Comparison of ENCODE assay signal across 27 cellular contexts in genomic region chr1:46522969-46523320, GRCh38. TPM values are rescaled to one million over a fixed set of nuclear protein-coding genes. Genes with fewer than 3 reads are reported as not detected.
DNase-seq lines count a peak whose midpoint lies in the region; ATAC-seq lines count a peak whose summit lies in the region.
"Had no signal": no experiment of that assay in that cellular context is flagged by ENCODE, and none has a peak within 500 bp of the region (broad histone marks: within the 10 kb centered on the region; RNA-seq: fewer than 3 reads in every experiment).

No MANE protein-coding gene starts in this region.

- H3K4me1 Mint-ChIP-seq in activated CD4-positive, alpha-beta memory T cell treated with anti-CD3 and anti-CD28 coated beads for 36 hours (ENCODE audit: low read depth): peaks cover 14% of the 10 kb centered on the region
- peaks cover 12% of the 10 kb centered on the region for H3K4me1 Mint-ChIP-seq in T-helper 2 cell treated with Interferon-gamma antibody and Interleukin-4, amounts not matched to agents 5 μg/mL and 100 μg/mL, for 36 hours (ENCODE audit: low read depth)

- H3K27ac ChIP-seq in esophagus (ENCODE audit: low read depth in 2 of 2, low read length in 1 of 2): peak overlapping the region; percentile 81 to 89
- H3K27ac ChIP-seq in subcutaneous abdominal adipose tissue (ENCODE audit: low read depth, low read length): peak overlapping the region; percentile 84
- H3K27ac ChIP-seq: 22Rv1, colonic mucosa, testis had no signal

- intact Hi-C loops in activated CD4-positive, alpha-beta memory T cell treated with anti-CD3 and anti-CD28 coated beads for 36 hours (cut with micrococcal nuclease): loop anchor here (2.0 kb wide), 1 partner anchor 146 kb away; the partner anchor contains the start of gene ATPAF1

- H3K4me3 Mint-ChIP-seq in activated CD4-positive, alpha-beta memory T cell treated with anti-CD3 and anti-CD28 coated beads for 36 hours: no peak overlapping the region
- H3K4me3 Mint-ChIP-seq in T-helper 2 cell treated with Interferon-gamma antibody and Interleukin-4, amounts not matched to agents 5 μg/mL and 100 μg/mL, for 36 hours: no peak overlapping the region
- H3K4me3 Mint-ChIP-seq: activated naive CD8-positive, alpha-beta T cell treated with anti-CD3 and anti-CD28 coated beads, Interleukin-2, amount 50 U/mL, for 24 hours; CD8-positive, alpha-beta T cell had no signal

- peak; percentile 40 for DNase-seq in DMS79 treated with DMSO at 0.1 percent for 48 hours (lab: John Stamatoyannopoulos, UW)
- DNase-seq in DMS79 (lab: John Stamatoyannopoulos, UW): no peak
- no peak for DNase-seq in activated CD4-positive, alpha-beta memory T cell treated with anti-CD3 and anti-CD28 coated beads for 36 hours
- DNase-seq in T-helper 2 cell treated with Interferon-gamma antibody and Interleukin-4, amounts not matched to agents 5 μg/mL and 100 μg/mL, for 36 hours (ENCODE audit: low spot score): no peak
- no peak for DNase-seq in NAMALWA (ENCODE audit: low spot score)
- DNase-seq: activated CD8-positive, alpha-beta memory T cell treated with anti-CD3 and anti-CD28 coated beads, Interleukin-2, amount 50 U/mL, for 4 hours; activated gamma-delta T cell; CD8-positive, alpha-beta T cell; HCEC 1CT; KG1; NCI-H187; NCI-H774 had no signal

- H3K4me1 ChIP-seq in esophagus (ENCODE audit: control insufficient read depth in 2 of 2, insufficient read depth in 2 of 2, low read length in 1 of 2) (peaks cover 7 to 13% of the 10 kb centered on the region in 2 donors), subcutaneous abdominal adipose tissue (ENCODE audit: control insufficient read depth in 5 of 5, insufficient read depth in 5 of 5, low read length in 5 of 5) (peaks cover 7 to 45% (median 38%) of the 10 kb centered on the region in 5 donors)
- H3K4me1 ChIP-seq: colonic mucosa, pancreas had no signal

- H3K27ac Mint-ChIP-seq in activated CD4-positive, alpha-beta memory T cell treated with anti-CD3 and anti-CD28 coated beads for 36 hours: peak overlapping the region; percentile 82
- H3K27ac Mint-ChIP-seq in T-helper 2 cell treated with Interferon-gamma antibody and Interleukin-4, amounts not matched to agents 5 μg/mL and 100 μg/mL, for 36 hours: no peak overlapping the region
- H3K27ac Mint-ChIP-seq: CD8-positive, alpha-beta T cell; naive thymus-derived CD4-positive, alpha-beta T cell had no signal

- H3K9me3 ChIP-seq in esophagus (ENCODE audit: control insufficient read depth in 2 of 2, insufficient read depth in 1 of 2, low read depth in 1 of 2, low read length in 1 of 2) (no peaks in the 10 kb centered on the region), subcutaneous abdominal adipose tissue (ENCODE audit: control insufficient read depth in 5 of 5, low read length in 5 of 5) (no peaks in the 10 kb centered on the region)
- H3K9me3 ChIP-seq: colonic mucosa, pancreas, testis had no signal

- H3K9ac ChIP-seq in subcutaneous abdominal adipose tissue (ENCODE audit: low read length in 5 of 5): no peak overlapping the region

- ATAC-seq in HG03521 (IDR thresholded peaks at IDR 0.05; ENCODE audit: unreplicated experiment): no peak
- ATAC-seq: CD8-positive, alpha-beta T cell; naive thymus-derived CD4-positive, alpha-beta T cell had no signal

- 46 to 68% methylated on average over 13 of the region's 13 CpGs for WGBS in esophagus, 2 donors

- no peak overlapping the region for H3K4me3 ChIP-seq in esophagus (ENCODE audit: low read depth in 1 of 2, low read length in 2 of 2)
- H3K4me3 ChIP-seq in subcutaneous abdominal adipose tissue (ENCODE audit: low read depth in 1 of 5, low read length in 5 of 5): no peak overlapping the region
- H3K4me3 ChIP-seq: colonic mucosa, pancreas, testis had no signal

- H3K36me3 ChIP-seq in esophagus (ENCODE audit: control insufficient read depth in 2 of 2, insufficient read depth in 2 of 2, low read length in 1 of 2) (no peaks in the 10 kb centered on the region), subcutaneous abdominal adipose tissue (ENCODE audit: control insufficient read depth in 5 of 5, insufficient read depth in 5 of 5, low read length in 5 of 5) (no peaks in the 10 kb centered on the region)
- H3K36me3 ChIP-seq: brain microvascular endothelial cell, colonic mucosa, pancreas had no signal

- H3K9me3 Mint-ChIP-seq in activated CD4-positive, alpha-beta memory T cell treated with anti-CD3 and anti-CD28 coated beads for 36 hours: no peaks in the 10 kb centered on the region
- no peaks in the 10 kb centered on the region for H3K9me3 Mint-ChIP-seq in T-helper 2 cell treated with Interferon-gamma antibody and Interleukin-4, amounts not matched to agents 5 μg/mL and 100 μg/mL, for 36 hours
- H3K9me3 Mint-ChIP-seq: activated naive CD8-positive, alpha-beta T cell treated with anti-CD3 and anti-CD28 coated beads, Interleukin-2, amount 50 U/mL, for 24 hours; CD8-positive, alpha-beta T cell; naive thymus-derived CD4-positive, alpha-beta T cell had no signal

- peaks cover 27% of the 10 kb centered on the region for H3K27me3 Mint-ChIP-seq in activated CD4-positive, alpha-beta memory T cell treated with anti-CD3 and anti-CD28 coated beads for 36 hours
- peaks cover 10% of the 10 kb centered on the region for H3K27me3 Mint-ChIP-seq in T-helper 2 cell treated with Interferon-gamma antibody and Interleukin-4, amounts not matched to agents 5 μg/mL and 100 μg/mL, for 36 hours (ENCODE audit: low read depth)

- POLR2A ChIA-PET in activated CD4-positive, alpha-beta memory T cell treated with anti-CD3 and anti-CD28 coated beads for 36 hours (lab: Charles Lee): interaction anchor here (0.8 to 1.7 kb wide), 2 partner anchors 11 to 76 kb away, joined by 4 to 5 read pairs; no protein-coding TSS in a partner anchor

- CTCF ChIA-PET in activated CD4-positive, alpha-beta memory T cell treated with anti-CD3 and anti-CD28 coated beads for 36 hours (lab: Charles Lee): interaction anchor here (0.5 to 4.8 kb wide), 11 partner anchors 10 to 202 kb away, joined by 3 to 27 read pairs (median 7); a partner anchor contains a TSS

- no peaks in the 10 kb centered on the region for H3K27me3 ChIP-seq in esophagus (ENCODE audit: control insufficient read depth in 1 of 2, insufficient read depth in 2 of 2, low read length in 2 of 2)
- H3K27me3 ChIP-seq in subcutaneous abdominal adipose tissue (ENCODE audit: control insufficient read depth in 5 of 5, insufficient read depth in 4 of 5, low read length in 5 of 5): peaks cover 0 to 17% (median 0%) of the 10 kb centered on the region in 5 donors
- H3K27me3 ChIP-seq: colonic mucosa, pancreas, testis had no signal

- no peaks in the 10 kb centered on the region for H3K36me3 Mint-ChIP-seq in activated CD4-positive, alpha-beta memory T cell treated with anti-CD3 and anti-CD28 coated beads for 36 hours
- H3K36me3 Mint-ChIP-seq in T-helper 2 cell treated with Interferon-gamma antibody and Interleukin-4, amounts not matched to agents 5 μg/mL and 100 μg/mL, for 36 hours (ENCODE audit: low read depth): no peaks in the 10 kb centered on the region
- H3K36me3 Mint-ChIP-seq: CD8-positive, alpha-beta T cell; naive thymus-derived CD4-positive, alpha-beta T cell had no signal

RNA-seq across cellular contexts. Expression of gene KNCN, which starts 28.5 kb away (rescaled TPM):
- not detected for total RNA-seq in activated CD4-positive, alpha-beta memory T cell treated with anti-CD3 and anti-CD28 coated beads for 36 hours
- not detected for polyA plus RNA-seq in esophagus
- total RNA-seq: CD8-positive, alpha-beta T cell; colonic mucosa; HT1080; mesenteric fat pad; naive thymus-derived CD4-positive, alpha-beta T cell; OCI-LY7; pancreas; Right ventricle myocardium superior; sciatic nerve had no signal
- polyA plus RNA-seq: naive thymus-derived CD4-positive, alpha-beta T cell; pancreas had no signal

RNA-seq across cellular contexts. Expression of gene DMBX1, which starts 33.3 kb away (rescaled TPM):
- total RNA-seq in activated CD4-positive, alpha-beta memory T cell treated with anti-CD3 and anti-CD28 coated beads for 36 hours: under 1 TPM; 0.10 to 0.12 TPM
- polyA plus RNA-seq in esophagus: under 1 TPM in 1 of 2 donors, not detected in 1; 0.01 TPM
- total RNA-seq: CD8-positive, alpha-beta T cell; colonic mucosa; HT1080; naive thymus-derived CD4-positive, alpha-beta T cell; OCI-LY7; pancreas; Right ventricle myocardium superior had no signal
- polyA plus RNA-seq: naive thymus-derived CD4-positive, alpha-beta T cell; pancreas had no signal
